ENCODE assay signal across 1 cellular context in the genomic region with DNA sequence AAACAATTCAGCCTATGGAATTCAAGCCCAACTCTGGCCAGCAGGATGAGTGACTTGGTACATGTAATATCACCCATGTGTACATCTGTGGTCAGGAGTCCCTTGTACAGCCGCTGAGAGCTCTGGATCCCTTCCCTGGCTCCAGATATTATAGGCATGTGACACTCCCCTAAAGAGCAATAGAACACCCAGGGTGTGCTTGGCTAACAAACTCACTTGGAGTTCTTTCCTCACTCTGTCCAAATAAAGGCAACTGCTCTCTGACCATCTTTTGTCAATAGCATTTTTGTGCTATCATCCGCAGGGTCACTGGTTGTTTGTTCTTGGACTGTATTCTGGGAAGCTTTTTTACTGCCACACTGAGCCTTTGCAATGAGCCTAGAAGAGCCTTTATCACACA.
TF ChIP-seq lines count a peak whose summit lies in the region.

No MANE protein-coding gene starts in this region.

TF ChIP-seq in HepG2, 621 proteins besides CTCF, POLR2A, EP300 and RAD21 (continued from another document and continues in another):
- TF ChIP-seq PRDM4 (CRISPR knock-in tag; IDR thresholded peaks at IDR 0.05; ENCODE audit: borderline replicate concordance) = no peak
- TF ChIP-seq ZNF567 (CRISPR knock-in tag; IDR thresholded peaks at IDR 0.05; ENCODE audit: borderline replicate concordance) = no peak
- TF ChIP-seq, protein P1, sequence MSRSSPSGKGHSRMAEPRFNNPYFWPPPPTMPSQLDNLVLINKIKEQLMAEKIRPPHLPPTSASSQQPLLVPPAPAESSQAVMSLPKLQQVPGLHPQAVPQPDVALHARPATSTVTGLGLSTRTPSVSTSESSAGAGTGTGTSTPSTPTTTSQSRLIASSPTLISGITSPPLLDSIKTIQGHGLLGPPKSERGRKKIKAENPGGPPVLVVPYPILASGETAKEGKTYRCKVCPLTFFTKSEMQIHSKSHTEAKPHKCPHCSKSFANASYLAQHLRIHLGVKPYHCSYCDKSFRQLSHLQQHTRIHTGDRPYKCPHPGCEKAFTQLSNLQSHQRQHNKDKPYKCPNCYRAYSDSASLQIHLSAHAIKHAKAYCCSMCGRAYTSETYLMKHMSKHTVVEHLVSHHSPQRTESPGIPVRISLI (CRISPR knock-in tag; IDR thresholded peaks at IDR 0.05; ENCODE audit: borderline replicate concordance) = peak; percentile 47; the same call in 1 of the 2 replicates
- TF ChIP-seq ZNF780A (CRISPR knock-in tag; IDR thresholded peaks at IDR 0.05) = no peak
- TF ChIP-seq SP5 (CRISPR knock-in tag; IDR thresholded peaks at IDR 0.05; ENCODE audit: borderline replicate concordance, low read depth) = no peak
- TF ChIP-seq ZIK1 (CRISPR knock-in tag; IDR thresholded peaks at IDR 0.05; ENCODE audit: borderline replicate concordance, low read depth) = no peak
- TF ChIP-seq TARDBP (CRISPR knock-in tag; IDR thresholded peaks at IDR 0.05) = peak; percentile 46; the same call in 1 of the 2 replicates
- TF ChIP-seq HDAC1 (CRISPR knock-in tag; IDR thresholded peaks at IDR 0.05) = peak; percentile 58; the same call in 1 of the 2 replicates
- TF ChIP-seq ZNF7 (CRISPR knock-in tag; IDR thresholded peaks at IDR 0.05) = no peak
- no peak for TF ChIP-seq ZNF792 (CRISPR knock-in tag; IDR thresholded peaks at IDR 0.05)
- TF ChIP-seq MXD1 (CRISPR knock-in tag; IDR thresholded peaks at IDR 0.05) = no peak
- no peak for TF ChIP-seq ZNF281 (CRISPR knock-in tag; IDR thresholded peaks at IDR 0.05; ENCODE audit: borderline replicate concordance)
- TF ChIP-seq, protein P2, sequence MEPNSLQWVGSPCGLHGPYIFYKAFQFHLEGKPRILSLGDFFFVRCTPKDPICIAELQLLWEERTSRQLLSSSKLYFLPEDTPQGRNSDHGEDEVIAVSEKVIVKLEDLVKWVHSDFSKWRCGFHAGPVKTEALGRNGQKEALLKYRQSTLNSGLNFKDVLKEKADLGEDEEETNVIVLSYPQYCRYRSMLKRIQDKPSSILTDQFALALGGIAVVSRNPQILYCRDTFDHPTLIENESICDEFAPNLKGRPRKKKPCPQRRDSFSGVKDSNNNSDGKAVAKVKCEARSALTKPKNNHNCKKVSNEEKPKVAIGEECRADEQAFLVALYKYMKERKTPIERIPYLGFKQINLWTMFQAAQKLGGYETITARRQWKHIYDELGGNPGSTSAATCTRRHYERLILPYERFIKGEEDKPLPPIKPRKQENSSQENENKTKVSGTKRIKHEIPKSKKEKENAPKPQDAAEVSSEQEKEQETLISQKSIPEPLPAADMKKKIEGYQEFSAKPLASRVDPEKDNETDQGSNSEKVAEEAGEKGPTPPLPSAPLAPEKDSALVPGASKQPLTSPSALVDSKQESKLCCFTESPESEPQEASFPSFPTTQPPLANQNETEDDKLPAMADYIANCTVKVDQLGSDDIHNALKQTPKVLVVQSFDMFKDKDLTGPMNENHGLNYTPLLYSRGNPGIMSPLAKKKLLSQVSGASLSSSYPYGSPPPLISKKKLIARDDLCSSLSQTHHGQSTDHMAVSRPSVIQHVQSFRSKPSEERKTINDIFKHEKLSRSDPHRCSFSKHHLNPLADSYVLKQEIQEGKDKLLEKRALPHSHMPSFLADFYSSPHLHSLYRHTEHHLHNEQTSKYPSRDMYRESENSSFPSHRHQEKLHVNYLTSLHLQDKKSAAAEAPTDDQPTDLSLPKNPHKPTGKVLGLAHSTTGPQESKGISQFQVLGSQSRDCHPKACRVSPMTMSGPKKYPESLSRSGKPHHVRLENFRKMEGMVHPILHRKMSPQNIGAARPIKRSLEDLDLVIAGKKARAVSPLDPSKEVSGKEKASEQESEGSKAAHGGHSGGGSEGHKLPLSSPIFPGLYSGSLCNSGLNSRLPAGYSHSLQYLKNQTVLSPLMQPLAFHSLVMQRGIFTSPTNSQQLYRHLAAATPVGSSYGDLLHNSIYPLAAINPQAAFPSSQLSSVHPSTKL (CRISPR knock-in tag; IDR thresholded peaks at IDR 0.05) = peak; percentile 74
- no peak for TF ChIP-seq KDM3A (CRISPR knock-in tag; IDR thresholded peaks at IDR 0.05; ENCODE audit: low read depth)
- TF ChIP-seq, protein P3, sequence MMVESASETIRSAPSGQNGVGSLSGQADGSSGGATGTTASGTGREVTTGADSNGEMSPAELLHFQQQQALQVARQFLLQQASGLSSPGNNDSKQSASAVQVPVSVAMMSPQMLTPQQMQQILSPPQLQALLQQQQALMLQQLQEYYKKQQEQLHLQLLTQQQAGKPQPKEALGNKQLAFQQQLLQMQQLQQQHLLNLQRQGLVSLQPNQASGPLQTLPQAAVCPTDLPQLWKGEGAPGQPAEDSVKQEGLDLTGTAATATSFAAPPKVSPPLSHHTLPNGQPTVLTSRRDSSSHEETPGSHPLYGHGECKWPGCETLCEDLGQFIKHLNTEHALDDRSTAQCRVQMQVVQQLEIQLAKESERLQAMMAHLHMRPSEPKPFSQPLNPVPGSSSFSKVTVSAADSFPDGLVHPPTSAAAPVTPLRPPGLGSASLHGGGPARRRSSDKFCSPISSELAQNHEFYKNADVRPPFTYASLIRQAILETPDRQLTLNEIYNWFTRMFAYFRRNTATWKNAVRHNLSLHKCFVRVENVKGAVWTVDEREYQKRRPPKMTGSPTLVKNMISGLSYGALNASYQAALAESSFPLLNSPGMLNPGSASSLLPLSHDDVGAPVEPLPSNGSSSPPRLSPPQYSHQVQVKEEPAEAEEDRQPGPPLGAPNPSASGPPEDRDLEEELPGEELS (CRISPR knock-in tag; IDR thresholded peaks at IDR 0.05) = peak; percentile 48
- TF ChIP-seq SRF (IDR thresholded peaks at IDR 0.05; ENCODE audit: low read depth, low read length) = peak; percentile 92
- TF ChIP-seq, protein P4, sequence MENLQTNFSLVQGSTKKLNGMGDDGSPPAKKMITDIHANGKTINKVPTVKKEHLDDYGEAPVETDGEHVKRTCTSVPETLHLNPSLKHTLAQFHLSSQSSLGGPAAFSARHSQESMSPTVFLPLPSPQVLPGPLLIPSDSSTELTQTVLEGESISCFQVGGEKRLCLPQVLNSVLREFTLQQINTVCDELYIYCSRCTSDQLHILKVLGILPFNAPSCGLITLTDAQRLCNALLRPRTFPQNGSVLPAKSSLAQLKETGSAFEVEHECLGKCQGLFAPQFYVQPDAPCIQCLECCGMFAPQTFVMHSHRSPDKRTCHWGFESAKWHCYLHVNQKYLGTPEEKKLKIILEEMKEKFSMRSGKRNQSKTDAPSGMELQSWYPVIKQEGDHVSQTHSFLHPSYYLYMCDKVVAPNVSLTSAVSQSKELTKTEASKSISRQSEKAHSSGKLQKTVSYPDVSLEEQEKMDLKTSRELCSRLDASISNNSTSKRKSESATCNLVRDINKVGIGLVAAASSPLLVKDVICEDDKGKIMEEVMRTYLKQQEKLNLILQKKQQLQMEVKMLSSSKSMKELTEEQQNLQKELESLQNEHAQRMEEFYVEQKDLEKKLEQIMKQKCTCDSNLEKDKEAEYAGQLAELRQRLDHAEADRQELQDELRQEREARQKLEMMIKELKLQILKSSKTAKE (CRISPR knock-in tag; IDR thresholded peaks at IDR 0.05; ENCODE audit: borderline replicate concordance) = no peak
- TF ChIP-seq TBP (CRISPR knock-in tag; IDR thresholded peaks at IDR 0.05) = no peak
- TF ChIP-seq KAT2B (IDR thresholded peaks at IDR 0.05; ENCODE audit: borderline replicate concordance, low read depth, low read length) = no peak
- peak; percentile 57; the same call in 1 of the 2 replicates for TF ChIP-seq ZNF609 (CRISPR knock-in tag; IDR thresholded peaks at IDR 0.05; ENCODE audit: borderline replicate concordance)
- TF ChIP-seq TFE3 (CRISPR knock-in tag; IDR thresholded peaks at IDR 0.05) = peak; percentile 59; the same call in 1 of the 2 replicates
- no peak for TF ChIP-seq SIN3A (IDR thresholded peaks at IDR 0.05; ENCODE audit: borderline replicate concordance, low read depth, low read length)
- TF ChIP-seq MXI1 (IDR thresholded peaks at IDR 0.05; ENCODE audit: borderline replicate concordance, low read depth, low read length) = no peak
- 0 out of 2 replicates have a peak, but pooled peaks have one; percentile 47 for TF ChIP-seq MIER2 (CRISPR knock-in tag; IDR thresholded peaks at IDR 0.05)
- TF ChIP-seq MAZ (IDR thresholded peaks at IDR 0.05; ENCODE audit: borderline replicate concordance, low read depth, low read length) = no peak
- no peak for TF ChIP-seq MAZ (CRISPR knock-in tag; IDR thresholded peaks at IDR 0.05; ENCODE audit: low read depth)
